In the genomic region with DNA sequence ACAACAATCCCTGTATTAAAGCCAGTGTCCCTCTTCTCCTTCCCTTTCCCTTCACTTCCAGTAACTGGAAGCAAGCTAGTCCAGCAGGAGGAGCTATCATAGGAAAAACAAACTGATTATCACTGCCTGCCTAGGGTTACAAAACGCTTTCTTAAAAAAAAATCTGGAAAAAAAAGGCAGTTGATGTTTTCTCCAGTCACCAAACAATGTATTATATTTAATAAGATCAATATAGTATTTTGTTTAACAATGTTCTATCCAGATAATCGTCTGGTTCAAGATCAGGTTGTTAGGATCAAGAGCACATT, we compare ENCODE assay signal across 10 cellular contexts.
DNase-seq lines count a peak whose midpoint lies in the region; ATAC-seq and TF ChIP-seq lines count a peak whose summit lies in the region.
"Had no signal": no experiment of that assay in that cellular context is flagged by ENCODE, and none has a peak within 500 bp of the region (broad histone marks: within the 10 kb centered on the region; RNA-seq: fewer than 3 reads in every experiment).

No MANE protein-coding gene starts in this region.

- no peak overlapping the region for H3K27ac Mint-ChIP-seq in neural crest cell (ENCODE audit: unreplicated experiment)

- H3K4me3 Mint-ChIP-seq in neural crest cell, result no peak overlapping the region

- no peaks in the 10 kb centered on the region for H3K9me3 Mint-ChIP-seq in neural crest cell

- H3K4me3 ChIP-seq in BJ (ENCODE audit: low read depth, low read length), result no peak overlapping the region

- ATAC-seq in GM19452 (IDR thresholded peaks at IDR 0.05; ENCODE audit: unreplicated experiment) (no peak), HG02852 (IDR thresholded peaks at IDR 0.05; ENCODE audit: unreplicated experiment) (no peak)

- peaks cover 12% of the 10 kb centered on the region for H3K36me3 ChIP-seq in BJ (ENCODE audit: control insufficient read depth, insufficient read depth, low read length)

- H3K27ac ChIP-seq in epithelial cell of prostate, result peak overlapping the region; percentile 65

- POLR2A ChIA-PET in BJ (lab: Charles Lee), result no interaction called here

- no peak for DNase-seq in BJ (ENCODE audit: low read depth)
- peak; percentile 30 for DNase-seq in NCI-H748 (lab: John Stamatoyannopoulos, UW; ENCODE audit: unreplicated experiment)
- DNase-seq in epithelial cell of prostate (ENCODE audit: low read depth, low spot score), result no peak
- DNase-seq in neural crest cell (ENCODE audit: low read depth, low spot score), result no peak
- no peak for DNase-seq in UCSD-AML1 (lab: John Stamatoyannopoulos, UW; ENCODE audit: unreplicated experiment)
- no peak for DNase-seq in NCI-H146 treated with DMSO at 0.1 percent for 48 hours (lab: John Stamatoyannopoulos, UW; ENCODE audit: unreplicated experiment)
- DNase-seq: activated naive CD4-positive, alpha-beta T cell treated with anti-CD3 and anti-CD28 coated beads, Interleukin-2, amount 50 U/mL, for 16 hours; stimulated activated naive CD8-positive, alpha-beta T cell treated with anti-CD3 and anti-CD28 coated beads, Interleukin-15, Interleukin-2, amounts not matched to agents 100 U/mL and 50 U/mL, for 24 hours had no signal

- H3K36me3 Mint-ChIP-seq in neural crest cell (ENCODE audit: low read depth), result peaks cover 14% of the 10 kb centered on the region

- CTCF ChIA-PET in BJ (lab: Yijun Ruan, JAX), result interaction anchor here (1.2 kb wide), 1 partner anchor 785 kb away, joined by 3 read pairs; no protein-coding TSS in a partner anchor

- H3K27me3 ChIP-seq in BJ (ENCODE audit: control insufficient read depth, insufficient read depth, low read length), result no peaks in the 10 kb centered on the region

- H3K27me3 Mint-ChIP-seq in neural crest cell (ENCODE audit: low read depth), result no peaks in the 10 kb centered on the region

- TF ChIP-seq CTCF in BJ (IDR thresholded peaks at IDR 0.05; ENCODE audit: insufficient read depth, low read depth, low read length), result peak; percentile 54; the same call in 1 of the 2 replicates
- peak; percentile 56 for TF ChIP-seq CTCF in neural crest cell (conservative IDR thresholded peaks at IDR 0.05)

- peaks cover 4% of the 10 kb centered on the region for H3K4me1 Mint-ChIP-seq in neural crest cell
